In genomic region chr1:201806801-201807200, GRCh38 we compare ENCODE assay signal across 21 cellular contexts.
"Had no signal": no experiment of that assay in that cellular context is flagged by ENCODE, and none has a peak within 500 bp of the region (broad histone marks: within the 10 kb centered on the region; RNA-seq: fewer than 3 reads in every experiment).

No MANE protein-coding gene starts in this region.

- H3K27me3 ChIP-seq: dorsolateral prefrontal cortex, stomach, thyroid gland, upper lobe of left lung, uterus had no signal

- H3K27me3 Mint-ChIP-seq: progenitor cell of endocrine pancreas had no signal

- H3K4me1 Mint-ChIP-seq: naive thymus-derived CD8-positive, alpha-beta T cell; nephron progenitor cell had no signal

- H3K27ac Mint-ChIP-seq: naive thymus-derived CD8-positive, alpha-beta T cell; nephron progenitor cell; progenitor cell of endocrine pancreas had no signal

- ATAC-seq: lower lobe of right lung; naive thymus-derived CD8-positive, alpha-beta T cell; sciatic nerve had no signal

- H3K9me3 Mint-ChIP-seq: naive thymus-derived CD8-positive, alpha-beta T cell; nephron progenitor cell had no signal

- H3K4me3 ChIP-seq: dorsolateral prefrontal cortex, lower lobe of right lung, smooth muscle cell, stomach, thyroid gland, upper lobe of left lung, uterus had no signal

- H3K27ac ChIP-seq: lower lobe of right lung, parathyroid adenoma, stomach, thyroid gland, upper lobe of left lung, uterus had no signal

- H3K4me1 ChIP-seq: lower lobe of right lung, parathyroid adenoma, stomach, thyroid gland, upper lobe of left lung, uterus had no signal

- H3K9me3 ChIP-seq: lower lobe of right lung, stomach, thyroid gland, upper lobe of left lung, uterus had no signal

- H3K4me3 Mint-ChIP-seq: naive thymus-derived CD8-positive, alpha-beta T cell; nephron progenitor cell had no signal

- H3K36me3 ChIP-seq: uterus had no signal

- DNase-seq: dorsolateral prefrontal cortex; effector CD4-positive, alpha-beta T cell; head of caudate nucleus; left ventricle myocardium superior; lower lobe of right lung; naive thymus-derived CD8-positive, alpha-beta T cell; nephron progenitor cell; occipital lobe; stimulated activated CD4-positive, alpha-beta T cell treated with anti-CD3 and anti-CD28 coated beads, Interleukin-12 subunit alpha, Interleukin-12 subunit beta, amount 100 ng/mL, for 4 hours; stimulated activated CD4-positive, alpha-beta T cell treated with anti-CD3 and anti-CD28 coated beads, Interleukin-1b, Interleukin-23, amount 100 ng/mL, for 48 hours; stimulated activated CD4-positive, alpha-beta T cell treated with anti-CD3 and anti-CD28 coated beads, Interleukin-4, amount 100 ng/mL, for 1 hour; stimulated activated CD8-positive, alpha-beta memory T cell treated with anti-CD3 and anti-CD28 coated beads, Interleukin-4, amount 100 ng/mL, for 48 hours; stimulated activated naive CD4-positive, alpha-beta T cell treated with Interleukin-2 at 50 U/mL for 16 hours; stomach; thyroid gland; upper lobe of left lung; uterus had no signal
